27 cellular contexts compared by ENCODE assay signal in the genomic region with DNA sequence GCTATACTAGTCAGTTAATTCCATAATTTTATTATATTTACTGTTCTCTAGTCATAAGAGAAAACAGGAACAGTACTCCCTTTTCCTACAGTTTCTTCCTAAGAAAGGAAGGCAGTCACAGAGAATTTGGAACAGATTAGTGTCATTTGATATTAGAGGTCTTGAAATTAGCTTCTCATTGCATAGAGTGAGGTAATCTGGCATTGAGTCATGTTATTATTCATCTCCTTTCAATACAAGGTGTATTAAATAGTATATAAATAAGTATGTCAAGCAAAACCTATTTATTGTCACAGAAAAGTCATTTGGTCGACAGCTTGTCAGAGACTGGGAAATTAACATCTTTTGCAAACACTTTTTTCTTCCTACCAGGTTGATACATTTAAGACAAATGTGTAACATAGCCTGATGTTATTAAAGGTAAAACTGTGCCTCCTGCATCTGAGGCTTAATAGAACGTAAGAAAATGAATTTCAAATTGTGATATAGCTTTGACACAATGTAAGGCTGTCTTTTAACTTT.
"Had no signal": no experiment of that assay in that cellular context is flagged by ENCODE, and none has a peak within 500 bp of the region (broad histone marks: within the 10 kb centered on the region; RNA-seq: fewer than 3 reads in every experiment).

No MANE protein-coding gene starts in this region.

- H3K27me3 Mint-ChIP-seq: natural killer cell treated with Interleukin-12 subunit alpha and Interleukin-12 subunit beta and Interleukin-15 and Interleukin-18, amount 100 ng/mL, for 72 hours; stimulated activated naive B cell treated with anti-CD40 and anti-IgM and Interleukin-4, amounts not matched to agents 10 μg/mL and 1 μg/mL and 100 μg/mL, for 72 hours; stimulated activated naive CD8-positive, alpha-beta T cell treated with anti-CD3 and anti-CD28 coated beads, Interleukin-15, Interleukin-2, amounts not matched to agents 100 ng/mL and 50 ng/mL, for 24 hours had no signal

- H3K27ac ChIP-seq: neutrophil, pancreas, prostate gland, right lobe of liver, sigmoid colon, stomach, thoracic aorta, thyroid gland, tibial nerve, upper lobe of left lung, vagina had no signal

- H3K9me3 ChIP-seq: neutrophil, pancreas, prostate gland, right lobe of liver, sigmoid colon, thoracic aorta, thyroid gland, vagina had no signal

- FAIRE-seq: pancreas, small intestine, urothelium cell line had no signal

- H3K27me3 ChIP-seq: neutrophil, pancreas, right lobe of liver, sigmoid colon, stomach, thyroid gland, tibial nerve, upper lobe of left lung, vagina had no signal

- H3K4me1 Mint-ChIP-seq: naive thymus-derived CD4-positive, alpha-beta T cell; stimulated activated effector memory CD8-positive, alpha-beta T cell treated with anti-CD3 and anti-CD28 coated beads, Interleukin-12 subunit alpha, Interleukin-12 subunit beta, amount 100 ng/mL, for 72 hours; stimulated activated naive B cell treated with anti-CD40 and anti-IgM and Interleukin-4, amounts not matched to agents 10 μg/mL and 1 μg/mL and 100 μg/mL, for 72 hours had no signal

- H3K4me3 Mint-ChIP-seq: naive thymus-derived CD4-positive, alpha-beta T cell; natural killer cell treated with Interleukin-12 subunit alpha and Interleukin-12 subunit beta and Interleukin-15 and Interleukin-18, amount 100 ng/mL, for 72 hours; neural crest cell; stimulated activated effector memory CD8-positive, alpha-beta T cell treated with anti-CD3 and anti-CD28 coated beads, Interleukin-12 subunit alpha, Interleukin-12 subunit beta, amount 100 ng/mL, for 72 hours; stimulated activated naive B cell treated with anti-CD40 and anti-IgM and Interleukin-4, amounts not matched to agents 10 μg/mL and 1 μg/mL and 100 μg/mL, for 72 hours; stimulated activated naive CD8-positive, alpha-beta T cell treated with anti-CD3 and anti-CD28 coated beads, Interleukin-15, Interleukin-2, amounts not matched to agents 100 ng/mL and 50 ng/mL, for 24 hours had no signal

- H3K4me1 ChIP-seq: pancreas, prostate gland, right lobe of liver, sigmoid colon, stomach, tibial nerve, upper lobe of left lung, vagina had no signal

- H3K36me3 ChIP-seq: neutrophil, pancreas, prostate gland, right lobe of liver, sigmoid colon, stomach, thoracic aorta, thyroid gland, tibial nerve, upper lobe of left lung, vagina had no signal

- DNase-seq: naive thymus-derived CD4-positive, alpha-beta T cell; nucleus accumbens; pancreas; right cardiac atrium; right lobe of liver; sigmoid colon; small intestine; stimulated activated CD4-positive, alpha-beta T cell treated with anti-CD3 and anti-CD28 coated beads, Interleukin-15, amount 100 ng/mL, for 24 hours; stimulated activated CD4-positive, alpha-beta T cell treated with anti-CD3 and anti-CD28 coated beads, Interleukin-2, amount 100 ng/mL, for 24 hours; stimulated activated CD4-positive, alpha-beta T cell treated with anti-CD3 and anti-CD28 coated beads, Interleukin-2, amount 100 ng/mL, for 48 hours; stimulated activated CD4-positive, alpha-beta T cell treated with anti-CD3 and anti-CD28 coated beads, Interleukin-4, amount 100 ng/mL, for 24 hours; stimulated activated naive B cell treated with anti-CD40 and anti-IgM and Interleukin-4, amounts not matched to agents 10 μg/mL and 1 μg/mL and 100 μg/mL, for 72 hours; stimulated activated naive CD4-positive, alpha-beta T cell treated with Interleukin-2 at 50 U/mL for 16 hours; stomach; trophoblast cell; upper lobe of left lung had no signal

- H3K27ac Mint-ChIP-seq: naive thymus-derived CD4-positive, alpha-beta T cell; natural killer cell treated with Interleukin-12 subunit alpha and Interleukin-12 subunit beta and Interleukin-15 and Interleukin-18, amount 100 ng/mL, for 72 hours; stimulated activated effector memory CD8-positive, alpha-beta T cell treated with anti-CD3 and anti-CD28 coated beads, Interleukin-12 subunit alpha, Interleukin-12 subunit beta, amount 100 ng/mL, for 72 hours; stimulated activated naive B cell treated with anti-CD40 and anti-IgM and Interleukin-4, amounts not matched to agents 10 μg/mL and 1 μg/mL and 100 μg/mL, for 72 hours; stimulated activated naive CD8-positive, alpha-beta T cell treated with anti-CD3 and anti-CD28 coated beads, Interleukin-15, Interleukin-2, amounts not matched to agents 100 ng/mL and 50 ng/mL, for 24 hours had no signal

- H3K36me3 Mint-ChIP-seq: naive thymus-derived CD4-positive, alpha-beta T cell; stimulated activated effector memory CD8-positive, alpha-beta T cell treated with anti-CD3 and anti-CD28 coated beads, Interleukin-12 subunit alpha, Interleukin-12 subunit beta, amount 100 ng/mL, for 72 hours; stimulated activated naive B cell treated with anti-CD40 and anti-IgM and Interleukin-4, amounts not matched to agents 10 μg/mL and 1 μg/mL and 100 μg/mL, for 72 hours had no signal

- H3K4me3 ChIP-seq: pancreas, prostate gland, right lobe of liver, sigmoid colon, stomach, thoracic aorta, thyroid gland, tibial nerve, upper lobe of left lung, vagina had no signal
